18 cellular contexts compared by ENCODE assay signal in the genomic region with DNA sequence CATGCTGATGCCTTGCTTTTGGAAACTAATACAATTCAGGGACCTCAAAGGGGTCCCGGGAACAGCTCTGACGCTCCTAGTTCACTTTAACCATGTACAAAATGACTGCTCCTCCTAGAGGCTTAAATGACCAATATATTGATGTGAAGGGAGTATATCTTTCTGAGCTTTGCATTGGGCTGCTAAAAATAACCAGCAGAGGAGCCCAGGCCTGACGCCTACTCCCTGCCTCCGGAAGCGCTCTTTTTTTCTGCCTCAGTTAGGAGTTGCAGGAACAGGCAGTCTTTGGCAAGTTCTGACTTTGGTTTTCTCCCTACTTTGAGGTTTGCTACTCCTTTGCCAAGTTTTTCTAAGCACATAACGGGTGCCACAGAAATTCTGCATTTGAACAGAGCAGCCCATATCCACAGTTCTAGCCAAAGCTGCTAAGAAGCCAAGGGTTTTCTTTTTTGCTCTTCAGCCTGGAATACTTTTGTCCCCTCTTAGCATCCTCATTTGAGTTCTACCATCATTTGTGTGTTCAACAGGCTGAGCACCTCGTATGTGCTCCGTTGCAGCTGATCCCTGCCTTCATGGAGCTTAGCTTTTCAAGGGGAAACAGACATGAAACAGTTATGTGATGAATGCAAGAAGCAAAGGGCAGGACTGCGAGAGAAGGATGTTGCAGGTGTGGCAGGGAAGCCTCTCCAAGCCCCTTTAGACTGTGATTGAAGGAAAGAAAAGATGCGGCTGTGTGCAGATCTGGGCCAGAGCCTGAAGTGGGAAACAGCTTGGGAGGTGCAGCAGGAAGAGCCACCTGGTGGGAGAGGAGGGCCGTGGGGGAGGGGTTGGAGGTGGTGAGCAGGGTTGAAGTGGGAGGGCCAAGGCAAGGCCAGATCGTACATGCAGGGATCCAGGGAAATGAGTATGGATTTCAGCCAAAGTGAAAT. TPM values are rescaled to one million over a fixed set of nuclear protein-coding genes. Genes with fewer than 3 reads are reported as not detected.
DNase-seq lines count a peak whose midpoint lies in the region; ATAC-seq, FAIRE-seq and TF ChIP-seq lines count a peak whose summit lies in the region.
"Had no signal": no experiment of that assay in that cellular context is flagged by ENCODE, and none has a peak within 500 bp of the region (broad histone marks: within the 10 kb centered on the region; RNA-seq: fewer than 3 reads in every experiment).

No MANE protein-coding gene starts in this region.

- H3K9me3 Mint-ChIP-seq in astrocyte (ENCODE audit: unreplicated experiment): no peaks in the 10 kb centered on the region
- H3K9me3 Mint-ChIP-seq: activated CD8-positive, alpha-beta T cell treated with anti-CD3 and anti-CD28 coated beads for 36 hours had no signal

- TF ChIP-seq POLR2A in stomach (IDR thresholded peaks at IDR 0.05): no peak

- H2AFZ ChIP-seq in astrocyte (ENCODE audit: low read depth, low read length): no peak overlapping the region
- H2AFZ ChIP-seq: parathyroid adenoma had no signal

- H3K36me3 ChIP-seq in astrocyte (ENCODE audit: insufficient read depth, low read length): no peaks in the 10 kb centered on the region
- H3K36me3 ChIP-seq in stomach: peaks cover 0 to 5% (median 2%) of the 10 kb centered on the region in 4 donors
- H3K36me3 ChIP-seq: breast epithelium, heart left ventricle, thyroid gland had no signal

- FAIRE-seq in astrocyte (lab: Jason Lieb, UNC): no peak
- FAIRE-seq: A549 had no signal

- peak overlapping the region; percentile 11 for H3K27ac Mint-ChIP-seq in astrocyte (ENCODE audit: unreplicated experiment)
- H3K27ac Mint-ChIP-seq: activated CD8-positive, alpha-beta T cell treated with anti-CD3 and anti-CD28 coated beads for 36 hours had no signal

- H3K27me3 Mint-ChIP-seq in astrocyte (ENCODE audit: low read depth, unreplicated experiment): no peaks in the 10 kb centered on the region
- H3K27me3 Mint-ChIP-seq: activated CD8-positive, alpha-beta T cell treated with anti-CD3 and anti-CD28 coated beads for 36 hours had no signal

- peaks cover 17% of the 10 kb centered on the region for H3K4me1 Mint-ChIP-seq in astrocyte (ENCODE audit: low read depth, unreplicated experiment)

- no peak overlapping the region for H3K4me3 ChIP-seq in astrocyte (ENCODE audit: insufficient read depth, low read depth, low read length)
- H3K4me3 ChIP-seq in stomach: no peak overlapping the region
- H3K4me3 ChIP-seq: A549, breast epithelium, heart left ventricle, thyroid gland had no signal

- H3K27me3 ChIP-seq in astrocyte (ENCODE audit: insufficient read depth, low read length) (no peaks in the 10 kb centered on the region), stomach (no peaks in the 10 kb centered on the region)
- H3K27me3 ChIP-seq: breast epithelium, heart left ventricle, thyroid gland had no signal

- 31 to 48% (median 37%) methylated on average over 12 of the region's 12 CpGs for WGBS in stomach, 5 donors

- TF ChIP-seq CTCF in astrocyte (IDR thresholded peaks at IDR 0.05; ENCODE audit: insufficient read depth, low read depth, low read length) (no peak), stomach (IDR thresholded peaks at IDR 0.05) (no peak)

- no peak overlapping the region for H3K9ac ChIP-seq in astrocyte (ENCODE audit: low read length)
- H3K9ac ChIP-seq: parathyroid adenoma had no signal

- peaks cover 26% of the 10 kb centered on the region for H3K4me1 ChIP-seq in astrocyte (ENCODE audit: insufficient read depth, low read length)
- H3K4me1 ChIP-seq in stomach: peaks cover 25 to 50% (median 46%) of the 10 kb centered on the region in 4 donors
- H3K4me1 ChIP-seq: breast epithelium had no signal

- H3K36me3 Mint-ChIP-seq in astrocyte (ENCODE audit: low read depth, unreplicated experiment): no peaks in the 10 kb centered on the region

- no peak for TF ChIP-seq EP300 in stomach (IDR thresholded peaks at IDR 0.05)

- no peak overlapping the region for H3K27ac ChIP-seq in astrocyte (ENCODE audit: low read depth, low read length)
- H3K27ac ChIP-seq in stomach: peak overlapping the region; percentile 22 to 88 (median 41)
- H3K27ac ChIP-seq: A549, breast epithelium, parathyroid adenoma, thyroid gland had no signal

- H3K4me3 Mint-ChIP-seq in astrocyte (ENCODE audit: unreplicated experiment): no peak overlapping the region
- H3K4me3 Mint-ChIP-seq: activated CD8-positive, alpha-beta T cell treated with anti-CD3 and anti-CD28 coated beads for 36 hours had no signal

- H3K4me2 ChIP-seq in astrocyte (ENCODE audit: low read length): no peak overlapping the region
- H3K4me2 ChIP-seq: A549 had no signal

- no peaks in the 10 kb centered on the region for H3K79me2 ChIP-seq in astrocyte (ENCODE audit: insufficient read depth, low read length)
- H3K79me2 ChIP-seq: parathyroid adenoma had no signal

- H3K9me3 ChIP-seq in astrocyte (ENCODE audit: insufficient read depth, low read depth, low read length) (no peaks in the 10 kb centered on the region), stomach (no peaks in the 10 kb centered on the region)
- H3K9me3 ChIP-seq: A549, breast epithelium, heart left ventricle, thyroid gland had no signal

- ATAC-seq in HG02588 (IDR thresholded peaks at IDR 0.05; ENCODE audit: unreplicated experiment): no peak
- ATAC-seq in HG02642 (IDR thresholded peaks at IDR 0.05; ENCODE audit: poor library complexity, unreplicated experiment): no peak
- ATAC-seq: activated CD8-positive, alpha-beta T cell treated with anti-CD3 and anti-CD28 coated beads for 36 hours had no signal

- DNase-seq in NCI-H510A (lab: John Stamatoyannopoulos, UW): peak; percentile 19
- no peak for DNase-seq in NCI-H510A treated with DMSO at 0.1 percent for 48 hours (lab: John Stamatoyannopoulos, UW)
- peak; percentile 63 for DNase-seq in astrocyte (ENCODE audit: low read depth)
- DNase-seq in iPS-NIHi11 (ENCODE audit: low spot score): peak; percentile 74
- no peak for DNase-seq in stomach
- no peak for DNase-seq in islet precursor cell
- DNase-seq: activated CD8-positive, alpha-beta T cell treated with anti-CD3 and anti-CD28 coated beads for 36 hours; activated effector memory CD4-positive, alpha-beta T cell treated with Interleukin-2 at 50 U/mL for 16 hours; NCI-H1092; thyroid gland had no signal

- intact Hi-C loops in stomach (cut with DNase I; ENCODE audit: low total_unique reads): no loop called here

- H4K20me1 ChIP-seq in astrocyte (ENCODE audit: insufficient read depth, low read length): no peaks in the 10 kb centered on the region

RNA-seq across cellular contexts. Expression of a gene that starts 2.8 kb away (rescaled TPM):
- total RNA-seq in astrocyte: 16.1 and 17.4 TPM in 2 replicates
- 100 to 1,000 TPM in 2 of 5 donors, 10 to 100 TPM in 3; 19.6 to 139 (median 31.2) TPM for total RNA-seq in stomach
- 10 to 100 TPM; 10.0 to 19.4 (median 11.8) TPM for polyA plus RNA-seq in stomach

RNA-seq across cellular contexts. Expression of a gene that starts 29.3 kb away (rescaled TPM):
- total RNA-seq in astrocyte (not detected in 2 replicates), stomach (10 to 100 TPM in 4 of 5 donors, 1 to 10 TPM in 1; 7.6 to 81.3 (median 11.7) TPM)
- polyA plus RNA-seq in stomach: 100 to 1,000 TPM in 1 of 3 donors, 10 to 100 TPM in 2; 90.5 to 135 (median 96.5) TPM
- total RNA-seq: activated CD8-positive, alpha-beta T cell treated with anti-CD3 and anti-CD28 coated beads for 36 hours; HT-29; lung microvascular endothelial cell had no signal
- polyA plus RNA-seq: A549 had no signal

RNA-seq across cellular contexts. Expression of a gene that starts 35.2 kb away (rescaled TPM):
- total RNA-seq in astrocyte: 23.1 and 23.2 TPM in 2 replicates
- 10 to 100 TPM in 4 of 5 donors, 1 to 10 TPM in 1; 4.5 to 53.9 (median 27.5) TPM for total RNA-seq in stomach
- 10 to 100 TPM in 2 of 3 donors, 1 to 10 TPM in 1; 9.6 to 16.6 (median 11.2) TPM for polyA plus RNA-seq in stomach

Comparison
In these comparisons a context has a peak if more than half of its experiments do, and no peak if none do; other contexts are left out.
1. DNase-seq: peak in NCI-H510A (single experiment), astrocyte (single experiment) and iPS-NIHi11 (single experiment); none in NCI-H510A treated with DMSO at 0.1 percent for 48 hours (single experiment), stomach (single experiment) and islet precursor cell (single experiment).